Comparison of ENCODE assay signal across 1 cellular context in genomic region chr1:167197692-167198091, GRCh38.
TF ChIP-seq lines count a peak whose summit lies in the region.

No MANE protein-coding gene starts in this region.

TF ChIP-seq in neural cell, 6 proteins besides CTCF, POLR2A, EP300 and RAD21:
- TF ChIP-seq REST (IDR thresholded peaks at IDR 0.05; ENCODE audit: borderline replicate concordance): no peak
- TF ChIP-seq SMC3 (conservative IDR thresholded peaks at IDR 0.05; ENCODE audit: poor library complexity): no peak
- TF ChIP-seq EZH2 (IDR thresholded peaks at IDR 0.05; ENCODE audit: borderline replicate concordance, insufficient read depth, low read length, poor library complexity, severe bottlenecking): no peak
- TF ChIP-seq TAF1 (IDR thresholded peaks at IDR 0.05; ENCODE audit: low read depth): no peak
- TF ChIP-seq POLR2AphosphoS5 (IDR thresholded peaks at IDR 0.05): no peak
- TF ChIP-seq MXI1 (conservative IDR thresholded peaks at IDR 0.05; ENCODE audit: poor library complexity, severe bottlenecking): no peak
TF ChIP-seq in neural cell: peak in this region for 0.
